25 cellular contexts compared by ENCODE assay signal in genomic region chr1:87586501-87586900, GRCh38.
"Had no signal": no experiment of that assay in that cellular context is flagged by ENCODE, and none has a peak within 500 bp of the region (broad histone marks: within the 10 kb centered on the region; RNA-seq: fewer than 3 reads in every experiment).

No MANE protein-coding gene starts in this region.

- H3K4me3 ChIP-seq: colonic mucosa, coronary artery, dorsolateral prefrontal cortex, esophagus muscularis mucosa, esophagus squamous epithelium, gastrocnemius medialis, gastroesophageal sphincter, heart left ventricle, heart right ventricle had no signal

- H3K4me1 Mint-ChIP-seq: endodermal cell had no signal

- H3K27me3 ChIP-seq: colonic mucosa, dorsolateral prefrontal cortex, esophagus muscularis mucosa, esophagus squamous epithelium, foreskin keratinocyte, gastrocnemius medialis, gastroesophageal sphincter, heart left ventricle, heart right ventricle had no signal

- DNase-seq: colonic mucosa; cortex of kidney; dermis blood vessel endothelial cell; dorsolateral prefrontal cortex; effector CD4-positive, alpha-beta T cell; effector CD8-positive, alpha-beta T cell; effector memory CD4-positive, alpha-beta T cell; effector memory CD8-positive, alpha-beta T cell; endodermal cell; erythroblast; esophagus squamous epithelium; foreskin fibroblast; foreskin keratinocyte; foreskin melanocyte; gastrocnemius medialis; glutamatergic neuron; head of caudate nucleus; heart left ventricle; heart right ventricle had no signal

- H3K4me1 ChIP-seq: foreskin keratinocyte, gastrocnemius medialis had no signal

- H3K27ac ChIP-seq: colonic mucosa, coronary artery, dorsolateral prefrontal cortex, epithelial cell of prostate, esophagus muscularis mucosa, esophagus squamous epithelium, foreskin keratinocyte, gastrocnemius medialis, gastroesophageal sphincter, heart left ventricle, heart right ventricle had no signal

- H3K27me3 Mint-ChIP-seq: dendritic cell treated with granulocyte-macrophage colony-stimulating factor and Interleukin-4, amounts not matched to agents 40 ng/mL and 50 ng/mL, for 4 days had no signal

- H3K9me3 ChIP-seq: colonic mucosa, esophagus muscularis mucosa, esophagus squamous epithelium, gastrocnemius medialis, gastroesophageal sphincter, heart left ventricle, heart right ventricle had no signal

- H3K4me3 Mint-ChIP-seq: dendritic cell treated with granulocyte-macrophage colony-stimulating factor and Interleukin-4, amounts not matched to agents 40 ng/mL and 50 ng/mL, for 4 days; effector memory CD8-positive, alpha-beta T cell; endodermal cell had no signal

- ATAC-seq: effector memory CD8-positive, alpha-beta T cell; esophagus mucosa; foreskin keratinocyte; gastrocnemius medialis; gastroesophageal sphincter; heart left ventricle; heart right ventricle had no signal

- H3K9me3 Mint-ChIP-seq: dendritic cell treated with granulocyte-macrophage colony-stimulating factor and Interleukin-4, amounts not matched to agents 40 ng/mL and 50 ng/mL, for 4 days; effector memory CD8-positive, alpha-beta T cell; endodermal cell had no signal

- H3K27ac Mint-ChIP-seq: dendritic cell treated with granulocyte-macrophage colony-stimulating factor and Interleukin-4, amounts not matched to agents 40 ng/mL and 50 ng/mL, for 4 days; effector memory CD8-positive, alpha-beta T cell; endodermal cell had no signal

- H3K36me3 ChIP-seq: colonic mucosa, esophagus muscularis mucosa, esophagus squamous epithelium, gastrocnemius medialis, gastroesophageal sphincter, heart left ventricle, heart right ventricle had no signal
